In the genomic region with DNA sequence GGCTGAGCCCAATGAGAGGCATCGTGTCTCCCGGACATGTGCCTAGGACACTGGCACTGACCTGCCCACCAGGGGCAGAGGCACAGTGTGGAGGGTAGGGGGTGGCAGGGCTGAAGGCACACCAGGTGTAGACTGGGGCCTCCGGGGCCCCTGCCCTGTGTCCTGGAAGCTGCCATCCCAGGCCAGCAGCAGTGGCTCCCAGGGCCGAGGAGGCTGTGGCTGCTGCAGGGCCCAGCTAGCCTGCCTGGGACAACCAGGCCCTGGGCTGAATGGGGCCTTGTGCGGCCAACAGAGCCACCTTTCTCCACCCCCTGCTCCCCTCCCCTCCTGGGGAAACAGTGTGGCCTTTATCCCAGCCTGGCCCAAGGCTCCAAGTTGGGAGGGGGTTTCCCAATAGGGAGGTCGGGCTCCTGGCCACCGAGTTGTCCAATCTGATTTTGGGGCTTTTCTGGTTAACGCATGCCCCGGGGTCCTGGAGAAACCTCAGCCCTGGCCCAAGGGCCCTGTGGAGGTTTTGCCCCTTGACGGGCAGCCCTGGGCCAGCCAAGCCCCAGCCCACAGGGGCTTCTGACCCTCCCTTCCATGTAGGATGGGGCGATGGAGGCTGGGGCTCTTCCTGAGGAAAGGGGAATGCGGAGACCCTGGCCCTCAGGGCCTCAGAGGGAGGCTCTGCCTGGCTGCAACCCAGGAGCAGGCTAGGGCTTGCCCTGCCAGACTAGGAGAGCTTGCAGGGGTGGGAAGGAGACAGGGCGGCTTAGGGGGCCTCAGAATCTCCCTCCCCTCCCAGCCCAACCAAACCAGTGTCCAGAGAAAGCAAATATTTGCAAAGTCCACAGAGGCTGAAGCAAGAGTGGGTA, we compare ENCODE assay signal across 11 cellular contexts. TPM values are rescaled to one million over a fixed set of nuclear protein-coding genes. Genes with fewer than 3 reads are reported as not detected.
DNase-seq lines count a peak whose midpoint lies in the region; ATAC-seq and TF ChIP-seq lines count a peak whose summit lies in the region.
"Had no signal": no experiment of that assay in that cellular context is flagged by ENCODE, and none has a peak within 500 bp of the region (broad histone marks: within the 10 kb centered on the region; RNA-seq: fewer than 3 reads in every experiment).

No MANE protein-coding gene starts in this region.

- H3K9ac ChIP-seq in fibroblast of lung (ENCODE audit: insufficient read depth, low read length) (peak overlapping the region; percentile 62), muscle layer of colon (ENCODE audit: low read length) (peak overlapping the region; percentile 66)

- peak overlapping the region; percentile 78 for H3K27ac ChIP-seq in fibroblast of lung (ENCODE audit: insufficient read depth, low read length)
- H3K27ac ChIP-seq in muscle layer of colon (ENCODE audit: low read depth, low read length) = peak overlapping the region; percentile 96
- H3K27ac ChIP-seq in thymus (ENCODE audit: low read depth) = no peak overlapping the region

- in situ Hi-C loops in SK-MEL-5 (cut with HindIII; ENCODE audit: low pct_unique_long_range_greater_than_20kb, low sequenced_read_pairs) = no loop called here

- 94% methylated on average over 13 of the region's 13 CpGs for WGBS in thymus

- peak; percentile 80 for DNase-seq in SK-MEL-5 (ENCODE audit: low read depth, low spot score)
- no peak for DNase-seq in fibroblast of lung (ENCODE audit: low read depth in 2 of 2)
- no peak for DNase-seq in activated CD8-positive, alpha-beta memory T cell treated with anti-CD3 and anti-CD28 coated beads, Interleukin-2, amount 50 U/mL, for 48 hours
- DNase-seq in NCI-H2196 treated with DMSO at 0.1 percent for 48 hours (lab: John Stamatoyannopoulos, UW; ENCODE audit: unreplicated experiment) = no peak
- DNase-seq in GM20000 (ENCODE audit: low spot score) = no peak
- DNase-seq: activated CD4-positive, alpha-beta T cell treated with anti-CD3 and anti-CD28 coated beads, Interleukin-2, amount 50 U/mL, for 4 hours; central memory CD4-positive, alpha-beta T cell; stimulated activated CD4-positive, alpha-beta T cell treated with anti-CD3 and anti-CD28 coated beads, Interleukin-2, amount 100 ng/mL, for 24 hours had no signal

- H3K4me2 ChIP-seq in fibroblast of lung (ENCODE audit: extremely low read depth, insufficient read depth, low read length) = peak overlapping the region; percentile 96

- H3K4me1 ChIP-seq in fibroblast of lung (ENCODE audit: control insufficient read depth, extremely low read depth, insufficient read depth, low read length) = peaks cover 35% of the 10 kb centered on the region
- peaks cover 50% of the 10 kb centered on the region for H3K4me1 ChIP-seq in muscle layer of colon (ENCODE audit: insufficient read depth, low read length)
- peaks cover 37% of the 10 kb centered on the region for H3K4me1 ChIP-seq in thymus (ENCODE audit: control insufficient read depth, insufficient read depth, low read length)

- TF ChIP-seq CTCF in fibroblast of lung (conservative IDR thresholded peaks at IDR 0.05 in 1 of 2, IDR thresholded peaks at IDR 0.05 in 1 of 2; ENCODE audit: low read depth in 1 of 2, low read length in 2 of 2) (no peak), GM20000 (IDR thresholded peaks at IDR 0.05; ENCODE audit: extremely low read depth, missing control alignments) (no peak)

- peak overlapping the region in 3 of 4 experiments; percentile 21 to 96 (median 27) for H3K4me3 ChIP-seq in fibroblast of lung (replicated peaks in 1 of 4; ENCODE audit: control extremely low read depth in 1 of 4, insufficient read depth in 1 of 4, low read depth in 3 of 4, low read length in 4 of 4)
- peak overlapping the region in 1 of 2 donors; percentile 92 for H3K4me3 ChIP-seq in muscle layer of colon (ENCODE audit: low read depth in 1 of 2, low read length in 2 of 2)
- H3K4me3 ChIP-seq in thymus (ENCODE audit: low read length) = peak overlapping the region; percentile 10

- H3K9me3 ChIP-seq in fibroblast of lung (ENCODE audit: control insufficient read depth, insufficient read depth, low read depth, low read length) = no peaks in the 10 kb centered on the region
- H3K9me3 ChIP-seq in muscle layer of colon (ENCODE audit: low read length) = no peaks in the 10 kb centered on the region
- H3K9me3 ChIP-seq in thymus (ENCODE audit: control insufficient read depth) = no peaks in the 10 kb centered on the region

- peaks cover 82% of the 10 kb centered on the region for H3K79me2 ChIP-seq in fibroblast of lung (ENCODE audit: control insufficient read depth, insufficient read depth, low read length)

- H2AFZ ChIP-seq in fibroblast of lung (ENCODE audit: low read length) = no peak overlapping the region

- ATAC-seq in GM21717 (IDR thresholded peaks at IDR 0.05; ENCODE audit: unreplicated experiment) = no peak

- no peaks in the 10 kb centered on the region for H4K20me1 ChIP-seq in fibroblast of lung (ENCODE audit: control insufficient read depth, extremely low read depth, insufficient read depth, low read length)

- H3K27me3 ChIP-seq in fibroblast of lung (ENCODE audit: control insufficient read depth, insufficient read depth, low read length) (no peaks in the 10 kb centered on the region), muscle layer of colon (ENCODE audit: control insufficient read depth in 1 of 2, insufficient read depth in 2 of 2, low read length in 2 of 2) (no peaks in the 10 kb centered on the region), thymus (ENCODE audit: control insufficient read depth, insufficient read depth) (no peaks in the 10 kb centered on the region)

- H3K36me3 ChIP-seq in fibroblast of lung (ENCODE audit: control insufficient read depth, insufficient read depth, low read length) = peaks cover 43% of the 10 kb centered on the region
- peaks cover 46% of the 10 kb centered on the region for H3K36me3 ChIP-seq in muscle layer of colon (ENCODE audit: insufficient read depth, low read length)
- peaks cover 48% of the 10 kb centered on the region for H3K36me3 ChIP-seq in thymus (ENCODE audit: control insufficient read depth, insufficient read depth)

RNA-seq across cellular contexts. Expression of gene MTSS2, which starts 4.2 kb away (rescaled TPM):
- 1.7 and 4.0 TPM in 2 replicates for total RNA-seq in SK-MEL-5 (2014; rRNA removed; shearing (Covaris generic))
- 7.6 and 15.8 TPM in 2 replicates for polyA plus RNA-seq in SK-MEL-5 (2015; cell fraction: cytosol; rRNA removed)
- 16.8 and 18.0 TPM in 2 replicates for polyA plus RNA-seq in SK-MEL-5 (2015; cell fraction: nucleus; rRNA removed)
- 81.7 and 126 TPM in 2 replicates for total RNA-seq in fibroblast of lung
- polyA plus RNA-seq in fibroblast of lung (90.4 and 131 TPM in 2 replicates), thymus (36.4 TPM)
- 128 and 258 TPM in 2 replicates for polyA plus RNA-seq in fibroblast of lung (2012)
- 86.5 and 259 TPM in 2 replicates for polyA minus RNA-seq in fibroblast of lung (ENCODE audit: low replicate concordance)

RNA-seq across cellular contexts. Expression of gene IL34, which starts 35.3 kb away (rescaled TPM):
- total RNA-seq in SK-MEL-5 (2014; rRNA removed; shearing (Covaris generic)) = 0.24 and 0.71 TPM in 2 replicates
- not detected in 2 replicates for polyA plus RNA-seq in SK-MEL-5 (2015; cell fraction: cytosol; rRNA removed)
- not detected in 2 replicates for polyA plus RNA-seq in SK-MEL-5 (2015; cell fraction: nucleus; rRNA removed)
- 5.1 and 5.4 TPM in 2 replicates for total RNA-seq in fibroblast of lung
- polyA plus RNA-seq in fibroblast of lung (0.45 and 0.70 TPM in 2 replicates), thymus (4.7 TPM)
- polyA plus RNA-seq in fibroblast of lung (2012) = 0.81 and 1.0 TPM in 2 replicates
- 0.94 and 2.4 TPM in 2 replicates for polyA minus RNA-seq in fibroblast of lung (ENCODE audit: low replicate concordance)

Comparison
In these comparisons a context has a peak if more than half of its experiments do, and no peak if none do; other contexts are left out.
1. RNA of gene MTSS2, which starts 4.2 kb away (total RNA-seq): 81.7 to 126 TPM in fibroblast of lung; 1.7 to 4.0 TPM in SK-MEL-5; every median in the first group is over 10 times any median in the second.